11 cellular contexts compared by ENCODE assay signal in the genomic region with DNA sequence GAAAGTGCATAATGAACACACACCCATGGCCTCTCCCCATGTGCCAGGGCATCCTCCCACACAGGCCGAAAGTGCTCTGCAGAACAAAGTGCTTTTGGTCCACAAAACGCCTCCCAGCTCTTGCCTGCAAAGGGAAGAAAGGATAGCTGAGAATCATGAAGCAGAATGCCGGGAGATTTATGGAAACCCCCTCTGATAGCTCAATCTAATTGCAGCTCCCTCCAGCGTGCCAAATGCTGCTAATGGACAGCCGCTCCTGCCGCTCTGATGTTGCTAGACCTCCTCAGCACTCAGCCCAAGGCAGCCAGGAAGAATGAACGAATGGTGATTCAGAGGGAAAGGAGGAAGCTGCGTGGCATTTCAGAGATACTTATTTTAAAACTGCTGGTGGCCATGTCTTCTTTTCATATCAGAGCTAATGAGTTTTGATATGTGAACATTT.
DNase-seq lines count a peak whose midpoint lies in the region; ATAC-seq, FAIRE-seq and TF ChIP-seq lines count a peak whose summit lies in the region.
"Had no signal": no experiment of that assay in that cellular context is flagged by ENCODE, and none has a peak within 500 bp of the region (broad histone marks: within the 10 kb centered on the region; RNA-seq: fewer than 3 reads in every experiment).

No MANE protein-coding gene starts in this region.

- peak overlapping the region; percentile 26 for H3K4me3 Mint-ChIP-seq in osteocyte (ENCODE audit: unreplicated experiment)

- H3K4me3 ChIP-seq in endothelial cell of umbilical vein (replicated peaks in 1 of 3; ENCODE audit: insufficient read depth in 1 of 3, low read depth in 1 of 3, low read length in 3 of 3), result no peak overlapping the region

- FAIRE-seq in endothelial cell of umbilical vein (lab: Jason Lieb, UNC), result peak; percentile 90

- no peak overlapping the region for H3K27ac Mint-ChIP-seq in osteocyte (ENCODE audit: unreplicated experiment)

- H3K9ac ChIP-seq in endothelial cell of umbilical vein (replicated peaks; ENCODE audit: extremely low read depth, insufficient read depth, low read length), result no peak overlapping the region

- no peaks in the 10 kb centered on the region for H3K9me3 ChIP-seq in endothelial cell of umbilical vein (replicated peaks; ENCODE audit: control insufficient read depth, insufficient read depth, low read length)
- H3K9me3 ChIP-seq: Peyer's patch had no signal

- CTCF ChIA-PET in endothelial cell of umbilical vein (lab: Charles Lee), result interaction anchor here (0.9 to 1.8 kb wide), 4 partner anchors 8 to 71 kb away, joined by 3 to 6 read pairs (median 4); no protein-coding TSS in a partner anchor

- no peak overlapping the region for H3K27ac ChIP-seq in endothelial cell of umbilical vein (ENCODE audit: insufficient read depth, low read depth, low read length)

- H3K79me2 ChIP-seq in endothelial cell of umbilical vein (ENCODE audit: control insufficient read depth, insufficient read depth, low read length), result no peaks in the 10 kb centered on the region

- POLR2A ChIA-PET in endothelial cell of umbilical vein (lab: Charles Lee), result no interaction called here

- TF ChIP-seq POLR2A in endothelial cell of umbilical vein (IDR thresholded peaks at IDR 0.05; ENCODE audit: low read depth, low read length), result no peak

- TF ChIP-seq CTCF in endothelial cell of umbilical vein (IDR thresholded peaks at IDR 0.05; ENCODE audit: extremely low read depth in 1 of 2, insufficient read depth in 1 of 2, low read depth in 1 of 2, low read length in 2 of 2) (no peak), osteocyte (IDR thresholded peaks at IDR 0.05) (no peak)

- no peak overlapping the region for H2AFZ ChIP-seq in endothelial cell of umbilical vein (ENCODE audit: low read depth, low read length)

- H3K36me3 ChIP-seq in endothelial cell of umbilical vein (ENCODE audit: control insufficient read depth in 2 of 2, extremely low read depth in 1 of 2, insufficient read depth in 2 of 2, low read length in 2 of 2), result no peaks in the 10 kb centered on the region
- H3K36me3 ChIP-seq: Peyer's patch had no signal

- intact Hi-C loops in endothelial cell of umbilical vein (cut with micrococcal nuclease), result loop anchor here (2.0 kb wide), 1 partner anchor 22 kb away; no protein-coding TSS in a partner anchor

- ATAC-seq in HG03025 (IDR thresholded peaks at IDR 0.05; ENCODE audit: low FRiP score, unreplicated experiment), result no peak

- H3K36me3 Mint-ChIP-seq in osteocyte (ENCODE audit: unreplicated experiment), result no peaks in the 10 kb centered on the region

- H3K4me2 ChIP-seq in endothelial cell of umbilical vein (ENCODE audit: insufficient read depth, low read length), result peak overlapping the region; percentile 6

- no peaks in the 10 kb centered on the region for H3K9me1 ChIP-seq in endothelial cell of umbilical vein (replicated peaks; ENCODE audit: control insufficient read depth, extremely low read depth, insufficient read depth, low read length)

- H3K9me3 Mint-ChIP-seq in osteocyte (ENCODE audit: unreplicated experiment), result no peaks in the 10 kb centered on the region

- H3K27me3 Mint-ChIP-seq in osteocyte (ENCODE audit: unreplicated experiment), result no peaks in the 10 kb centered on the region

- dilution Hi-C loops in endothelial cell of umbilical vein (cut with MboI; ENCODE audit: extremely low pct_ligation_motif_present, low sequenced_read_pairs), result loop anchor here (10.0 kb wide), 1 partner anchor 148 kb away; a partner anchor contains a TSS

- DNase-seq in GM03348 (ENCODE audit: low spot score) (peak; percentile 63), RPMI7951 (ENCODE audit: low read depth) (peak; percentile 72), endothelial cell of umbilical vein (ENCODE audit: low read depth, low spot score) (peak; percentile 32), osteocyte (ENCODE audit: extremely low spot score, unreplicated experiment) (peak; percentile 77), H4 (ENCODE audit: low spot score) (no peak), NCI-H1694 treated with DMSO at 0.1 percent for 48 hours (lab: John Stamatoyannopoulos, UW) (no peak), RKO (ENCODE audit: low spot score) (no peak)
- DNase-seq: Calu3, KG1, Peyer's patch had no signal

- no peaks in the 10 kb centered on the region for H4K20me1 ChIP-seq in endothelial cell of umbilical vein (replicated peaks; ENCODE audit: control insufficient read depth, extremely low read depth, insufficient read depth, low read length)

- peaks cover 13% of the 10 kb centered on the region for H3K4me1 ChIP-seq in endothelial cell of umbilical vein (ENCODE audit: control insufficient read depth, extremely low read depth, insufficient read depth, low read length)

- peaks cover 30% of the 10 kb centered on the region for H3K4me1 Mint-ChIP-seq in osteocyte (ENCODE audit: unreplicated experiment)

- H3K27me3 ChIP-seq in endothelial cell of umbilical vein (ENCODE audit: control insufficient read depth in 2 of 2, insufficient read depth in 2 of 2, low read length in 2 of 2), result no peaks in the 10 kb centered on the region
- H3K27me3 ChIP-seq: Peyer's patch had no signal

- no TSS peak for BruUV-seq in endothelial cell of umbilical vein (replicated peaks; lab: Mats Ljungman, UMichigan)

TF ChIP-seq in endothelial cell of umbilical vein, 7 proteins besides CTCF, POLR2A, EP300 and RAD21:
- TF ChIP-seq JUN (IDR thresholded peaks at IDR 0.05; ENCODE audit: borderline replicate concordance, insufficient read depth, insufficient read length, low read depth), result no peak
- TF ChIP-seq GATA2 (IDR thresholded peaks at IDR 0.05; ENCODE audit: insufficient read depth, insufficient read length, low read depth, low read length), result no peak
- TF ChIP-seq POLR2AphosphoS5 (IDR thresholded peaks at IDR 0.05; ENCODE audit: insufficient read depth, low read depth, low read length), result no peak
- TF ChIP-seq EZH2 (IDR thresholded peaks at IDR 0.05; ENCODE audit: borderline replicate concordance, low read depth, low read length, severe bottlenecking), result no peak
- peak; percentile 58 for TF ChIP-seq FOS (IDR thresholded peaks at IDR 0.05; ENCODE audit: borderline replicate concordance, insufficient read depth, low read length)

Comparison
In these comparisons a context has a peak if more than half of its experiments do, and no peak if none do; other contexts are left out.
1. DNase-seq: peak in GM03348 (single experiment), RPMI7951 (single experiment), endothelial cell of umbilical vein (single experiment) and osteocyte (single experiment); none in H4 (single experiment), NCI-H1694 treated with DMSO at 0.1 percent for 48 hours (single experiment) and RKO (single experiment).